23 cellular contexts compared by ENCODE assay signal in the genomic region with DNA sequence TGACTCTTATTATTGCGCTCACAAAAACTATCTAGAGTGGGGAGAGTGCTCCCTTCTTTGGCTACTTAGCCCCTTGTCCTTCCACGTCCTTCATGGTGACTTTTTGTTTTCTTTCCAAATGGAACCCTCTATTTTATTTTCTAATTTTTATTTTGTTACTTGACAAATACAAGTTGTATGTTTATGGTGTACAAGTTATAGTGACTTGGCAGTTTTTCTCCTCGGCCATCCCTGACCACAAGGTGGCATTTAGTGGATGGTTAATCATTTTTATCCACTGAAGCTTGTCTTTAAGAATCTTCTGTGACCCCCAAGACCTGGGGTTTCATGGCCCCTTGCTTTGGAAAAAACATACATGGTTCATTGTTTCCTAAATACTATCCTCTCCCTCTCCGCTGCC.
A peak's percentile ranks its signal among the peaks of the same experiment; 100 is the strongest.
DNase-seq lines count a peak whose midpoint lies in the region; ATAC-seq, FAIRE-seq and TF ChIP-seq lines count a peak whose summit lies in the region.
"Had no signal": no experiment of that assay in that cellular context is flagged by ENCODE, and none has a peak within 500 bp of the region (broad histone marks: within the 10 kb centered on the region; RNA-seq: fewer than 3 reads in every experiment).

No MANE protein-coding gene starts in this region.

- no peak overlapping the region for H3K27ac Mint-ChIP-seq in H9
- H3K27ac Mint-ChIP-seq: CD14-positive monocyte; CD8-positive, alpha-beta memory T cell had no signal

- in situ Hi-C loops in K562 (cut with MboI), result no loop called here

- no peak for TF ChIP-seq RAD21 in K562 (CRISPR knock-in tag; conservative IDR thresholded peaks at IDR 0.05 in 1 of 2, IDR thresholded peaks at IDR 0.05 in 1 of 2)

- no peak overlapping the region for H3K56ac ChIP-seq in H9 (ENCODE audit: insufficient read length, low read depth, low read length)

- no peaks in the 10 kb centered on the region for H3K9me3 Mint-ChIP-seq in H9
- H3K9me3 Mint-ChIP-seq: CD8-positive, alpha-beta memory T cell had no signal

- H3K23me2 ChIP-seq in H9 (ENCODE audit: insufficient read length, low read depth, low read length, poor library complexity, severe bottlenecking), result no peaks in the 10 kb centered on the region

- H3K79me1 ChIP-seq in H9 (ENCODE audit: insufficient read depth, low read depth, low read length, poor library complexity, severe bottlenecking), result no peaks in the 10 kb centered on the region

- H3K14ac ChIP-seq in H9 (ENCODE audit: insufficient read depth, low read length), result no peak overlapping the region

- TF ChIP-seq CTCF in H9 (conservative IDR thresholded peaks at IDR 0.05), result peak; percentile 8; the same call in 1 of the 3 replicates
- TF ChIP-seq CTCF in Loucy (conservative IDR thresholded peaks at IDR 0.05; ENCODE audit: low read length), result 0 out of 2 replicates have a peak, but pooled peaks have one; percentile 14
- no peak for TF ChIP-seq CTCF in K562 (IDR thresholded peaks at IDR 0.05 in 2 of 3, conservative IDR thresholded peaks at IDR 0.05 in 1 of 3; ENCODE audit: insufficient read depth in 2 of 3, low read depth in 1 of 3, low read length in 3 of 3)
- no peak for TF ChIP-seq CTCF in upper lobe of right lung (IDR thresholded peaks at IDR 0.05)

- H2BK5ac ChIP-seq in H9 (ENCODE audit: insufficient read length, low read length), result no peak overlapping the region

- no peaks in the 10 kb centered on the region for H3K9me2 ChIP-seq in Loucy (replicated peaks; ENCODE audit: low read depth, low read length)

- no peak overlapping the region for H3K4ac ChIP-seq in H9 (ENCODE audit: low read depth, low read length)

- intact Hi-C loops in K562 (cut with micrococcal nuclease) (loop anchor here (2.0 kb wide), 1 partner anchor 79 kb away; no protein-coding TSS in a partner anchor), upper lobe of right lung (cut with DNase I) (no loop called here), posterior cingulate gyrus (cut with DNase I) (no loop called here)

- no TSS peak for BruUV-seq in K562 (replicated peaks; lab: Mats Ljungman, UMichigan)

- H3K4me1 ChIP-seq in H9 (ENCODE audit: insufficient read depth, low read length) (no peaks in the 10 kb centered on the region), Loucy (ENCODE audit: insufficient read depth, low read length, poor library complexity, severe bottlenecking) (no peaks in the 10 kb centered on the region), K562 (replicated peaks in 1 of 2; ENCODE audit: control insufficient read depth in 2 of 2, insufficient read depth in 2 of 2, low read length in 2 of 2) (no peaks in the 10 kb centered on the region), upper lobe of right lung (peaks cover 7% of the 10 kb centered on the region)
- H3K4me1 ChIP-seq: BE2C, SJCRH30 had no signal

- H3K4me3 ChIP-seq in Loucy (ENCODE audit: low read length, poor library complexity, severe bottlenecking), result no peak overlapping the region
- H3K4me3 ChIP-seq in K562, result no peak overlapping the region
- no peak overlapping the region for H3K4me3 ChIP-seq in upper lobe of right lung
- H3K4me3 ChIP-seq: SJCRH30 had no signal

- no peaks in the 10 kb centered on the region for H3K36me3 Mint-ChIP-seq in H9 (ENCODE audit: insufficient read depth in 1 of 3, low read depth in 3 of 3)
- H3K36me3 Mint-ChIP-seq: CD14-positive monocyte; CD8-positive, alpha-beta memory T cell had no signal

- no peak overlapping the region for H4K8ac ChIP-seq in H9 (replicated peaks; ENCODE audit: insufficient read length, low read depth, low read length)

- H3K9me3 ChIP-seq in H9 (ENCODE audit: control insufficient read depth, low read depth, low read length) (no peaks in the 10 kb centered on the region), Loucy (ENCODE audit: insufficient read depth, low read depth, low read length) (no peaks in the 10 kb centered on the region), K562 (replicated peaks; ENCODE audit: control insufficient read depth, insufficient read depth, low read depth, low read length) (no peaks in the 10 kb centered on the region), upper lobe of right lung (no peaks in the 10 kb centered on the region)
- H3K9me3 ChIP-seq: BE2C, SJCRH30 had no signal

- no peaks in the 10 kb centered on the region for H3F3A ChIP-seq in Loucy (ENCODE audit: low read depth)

- no peak overlapping the region for H4K5ac ChIP-seq in H9 (ENCODE audit: insufficient read length, low read depth, low read length)

- H3K18ac ChIP-seq in H9 (ENCODE audit: insufficient read length, low read depth, low read length), result no peak overlapping the region

- H3K4me2 ChIP-seq in H9 (ENCODE audit: insufficient read depth, insufficient read length, low read length) (no peak overlapping the region), Loucy (ENCODE audit: low read depth, low read length, poor library complexity, severe bottlenecking) (no peak overlapping the region), K562 (ENCODE audit: insufficient read depth, low read length) (no peak overlapping the region)

- CTCF ChIA-PET in K562 (lab: Yijun Ruan, JAX; ENCODE audit: low intra/inter-chr PET ratio), result no interaction called here

- H3K9ac ChIP-seq in H9 (ENCODE audit: extremely low read depth, insufficient read length, low read length) (no peak overlapping the region), Loucy (ENCODE audit: low read depth, low read length, poor library complexity, severe bottlenecking) (no peak overlapping the region), K562 (ENCODE audit: insufficient read depth in 1 of 2, low read depth in 2 of 2, low read length in 2 of 2) (no peak overlapping the region)

- no peak overlapping the region for H2BK15ac ChIP-seq in H9 (ENCODE audit: low read depth, low read length)

- H2BK120ac ChIP-seq in H9 (ENCODE audit: low read depth, low read length, poor library complexity, severe bottlenecking), result no peak overlapping the region

- ATAC-seq in K562 (no peak), upper lobe of right lung (no peak), GM18519 (IDR thresholded peaks at IDR 0.05; ENCODE audit: low FRiP score, unreplicated experiment) (no peak)
- ATAC-seq: Right ventricle myocardium inferior had no signal

- no peak overlapping the region for H2BK20ac ChIP-seq in H9 (ENCODE audit: low read depth, low read length, poor library complexity, severe bottlenecking)

- H3T11ph ChIP-seq in H9 (ENCODE audit: low read length), result no peak overlapping the region

- H3K23ac ChIP-seq in H9 (ENCODE audit: insufficient read length, low read depth, low read length), result no peak overlapping the region

- H3K4me3 Mint-ChIP-seq in H9, result no peak overlapping the region
- H3K4me3 Mint-ChIP-seq: CD14-positive monocyte; CD8-positive, alpha-beta memory T cell had no signal

- no peaks in the 10 kb centered on the region for H4K20me1 ChIP-seq in H9 (ENCODE audit: control insufficient read depth, insufficient read depth, insufficient read length)
- H4K20me1 ChIP-seq in Loucy (ENCODE audit: insufficient read depth, low read length, poor library complexity, severe bottlenecking), result no peaks in the 10 kb centered on the region
- H4K20me1 ChIP-seq in K562 (replicated peaks; ENCODE audit: control insufficient read depth, insufficient read depth, low read length), result no peaks in the 10 kb centered on the region

- POLR2A ChIA-PET in K562 (lab: Yijun Ruan, JAX), result interaction anchor here (0.7 kb wide), 1 partner anchor 9 kb away, joined by 5 read pairs; no protein-coding TSS in a partner anchor

- no peaks in the 10 kb centered on the region for H3K9me1 ChIP-seq in K562 (ENCODE audit: control insufficient read depth, insufficient read depth, low read length)

- no peak for DNase-seq in H9
- no peak for DNase-seq in K562 (ENCODE audit: extremely low read depth in 1 of 4, low spot score in 3 of 4)
- no peak for DNase-seq in upper lobe of right lung
- DNase-seq in HUDEP-2 (lab: John Stamatoyannopoulos, UW; ENCODE audit: unreplicated experiment in 76 of 76), result no peak
- no peak for DNase-seq in posterior cingulate gyrus
- DNase-seq: ACHN; BE2C; CD8-positive, alpha-beta memory T cell; DMS153; DND-41; IMR-90; NCI-H1105; NCI-H146; NCI-H1930; NCI-H446; NCI-H524 treated with DMSO at 0.1 percent for 48 hours; NCI-H82 had no signal

- H4K91ac ChIP-seq in H9 (ENCODE audit: insufficient read length, low read depth, low read length), result no peak overlapping the region

- H3K27me3 Mint-ChIP-seq in H9 (ENCODE audit: low read depth), result peaks cover 69% of the 10 kb centered on the region

- H2AFZ ChIP-seq in H9 (ENCODE audit: low read length) (no peak overlapping the region), Loucy (ENCODE audit: low read length) (no peak overlapping the region), K562 (ENCODE audit: low read depth, low read length) (no peak overlapping the region)

- H3K27ac ChIP-seq in H9 (ENCODE audit: insufficient read length, low read depth, low read length), result no peak overlapping the region
- H3K27ac ChIP-seq in K562 (ENCODE audit: extremely low read depth, low read depth, low read length), result no peak overlapping the region
- peak overlapping the region; percentile 75 for H3K27ac ChIP-seq in upper lobe of right lung
- H3K27ac ChIP-seq: SJCRH30 had no signal

- TF ChIP-seq POLR2A in K562 (conservative IDR thresholded peaks at IDR 0.05), result no peak

- H3K4me1 Mint-ChIP-seq in H9, result peaks cover 0 to 10% of the 10 kb centered on the region in 2 experiments; a peak in 2 of 4 replicates
- H3K4me1 Mint-ChIP-seq: CD14-positive monocyte; CD8-positive, alpha-beta memory T cell had no signal

- H3K36me3 ChIP-seq in Loucy (ENCODE audit: insufficient read depth, low read length) (no peaks in the 10 kb centered on the region), K562 (ENCODE audit: control insufficient read depth, insufficient read depth, low read length) (no peaks in the 10 kb centered on the region), upper lobe of right lung (no peaks in the 10 kb centered on the region)
- H3K36me3 ChIP-seq: BE2C, SJCRH30 had no signal

- TF ChIP-seq EP300 in K562 (IDR thresholded peaks at IDR 0.05; ENCODE audit: low read length), result no peak

- FAIRE-seq in K562 (lab: Jason Lieb, UNC), result no peak
- FAIRE-seq: HTR-8/SVneo had no signal

- H2BK12ac ChIP-seq in H9 (ENCODE audit: insufficient read length, low read depth, low read length), result no peak overlapping the region

- no peaks in the 10 kb centered on the region for H3K27me3 ChIP-seq in H9 (ENCODE audit: insufficient read depth, low read length)
- H3K27me3 ChIP-seq in Loucy (ENCODE audit: insufficient read depth, low read length, poor library complexity, severe bottlenecking), result no peaks in the 10 kb centered on the region
- H3K27me3 ChIP-seq in K562 (ENCODE audit: control insufficient read depth in 2 of 2, insufficient read depth in 2 of 2, low read length in 2 of 2), result no peaks in the 10 kb centered on the region; a peak in 1 of 5 replicates
- H3K27me3 ChIP-seq in upper lobe of right lung, result no peaks in the 10 kb centered on the region

- no CpG with 5 or more reads among the region's 4 CpGs for WGBS in H9 (ENCODE audit: extremely low coverage, insufficient read length, low lambda C conversion rate)
- 21% methylated on average over 4 of the region's 4 CpGs for WGBS in K562 (ENCODE audit: insufficient coverage, low coverage, missing lambda C conversion rate)

- H3K79me2 ChIP-seq in H9 (ENCODE audit: insufficient read depth, low read length), result no peaks in the 10 kb centered on the region
- no peaks in the 10 kb centered on the region for H3K79me2 ChIP-seq in Loucy (ENCODE audit: insufficient read depth, low read length)
- no peaks in the 10 kb centered on the region for H3K79me2 ChIP-seq in K562 (ENCODE audit: control insufficient read depth, insufficient read depth, low read length)

- H2AK5ac ChIP-seq in H9 (ENCODE audit: insufficient read length, low read length), result no peak overlapping the region

Comparison
In these comparisons a context has a peak if more than half of its experiments do, and no peak if none do; other contexts are left out.
1. CTCF ChIP-seq: peak in H9 (single experiment) and Loucy (single experiment); none in K562 (0 of 3) and upper lobe of right lung (single experiment).